26 cellular contexts compared by ENCODE assay signal in genomic region chr6:39178235-39178634, GRCh38. TPM values are rescaled to one million over a fixed set of nuclear protein-coding genes. Genes with fewer than 3 reads are reported as not detected.
"Had no signal": no experiment of that assay in that cellular context is flagged by ENCODE, and none has a peak within 500 bp of the region (broad histone marks: within the 10 kb centered on the region; RNA-seq: fewer than 3 reads in every experiment).

No MANE protein-coding gene starts in this region.

- H3K36me3 ChIP-seq: left ventricle myocardium inferior, right atrium auricular region, right lobe of liver, uterus had no signal

- H3K4me3 ChIP-seq: left ventricle myocardium inferior, lung, mucosa of descending colon, right atrium auricular region, right lobe of liver, smooth muscle cell, tibial nerve, uterus had no signal

- H3K27me3 ChIP-seq: right atrium auricular region, right lobe of liver, tibial nerve, uterus had no signal

- H3K4me2 ChIP-seq: smooth muscle cell had no signal

- H3K9me3 ChIP-seq: right lobe of liver had no signal

- ATAC-seq: mucosa of descending colon; naive thymus-derived CD8-positive, alpha-beta T cell; right lobe of liver; stimulated activated memory B cell treated with anti-CD40 and anti-IgM and Interleukin-4, amounts not matched to agents 10 μg/mL and 1 μg/mL and 100 μg/mL, for 72 hours; stimulated activated naive CD8-positive, alpha-beta T cell treated with anti-CD3 and anti-CD28 coated beads, Interleukin-15, amount 100 ng/mL, for 72 hours had no signal

- H3K27ac ChIP-seq: left ventricle myocardium inferior, right atrium auricular region, right lobe of liver had no signal

- DNase-seq: head of caudate nucleus; hippocampal formation; immature natural killer cell; islet precursor cell; left ventricle myocardium inferior; mesendoderm; midbrain; mucosa of descending colon; occipital lobe; right lobe of liver; stimulated activated CD4-positive, alpha-beta T cell treated with anti-CD3 and anti-CD28 coated beads, Interleukin-1b, Interleukin-23, amount 100 ng/mL, for 48 hours; stimulated activated CD4-positive, alpha-beta T cell treated with anti-CD3 and anti-CD28 coated beads, Interleukin-2, amount 100 ng/mL, for 48 hours; stimulated activated CD4-positive, alpha-beta T cell treated with anti-CD3 and anti-CD28 coated beads, Interleukin-4, amount 100 ng/mL, for 4 hours; stimulated activated CD8-positive, alpha-beta memory T cell treated with anti-CD3 and anti-CD28 coated beads, Interleukin-4, amount 100 ng/mL, for 48 hours; stimulated activated naive CD4-positive, alpha-beta T cell treated with Interleukin-2 at 50 U/mL for 16 hours; stimulated activated naive CD8-positive, alpha-beta T cell treated with anti-CD3 and anti-CD28 coated beads, Interleukin-15, amount 100 ng/mL, for 72 hours; substantia nigra had no signal

- H3K4me1 ChIP-seq: left ventricle myocardium inferior, right atrium auricular region, right lobe of liver, tibial nerve, uterus had no signal

RNA-seq across cellular contexts. Expression of gene KCNK5, which starts 51.0 kb away (rescaled TPM):
- total RNA-seq: osteocyte, pulmonary artery endothelial cell, smooth muscle cell had no signal
- polyA plus RNA-seq: naive thymus-derived CD8-positive, alpha-beta T cell; smooth muscle cell had no signal
